In genomic region chr9:127224178-127224882, GRCh38 we compare ENCODE assay signal across 8 cellular contexts. TPM values are rescaled to one million over a fixed set of nuclear protein-coding genes. Genes with fewer than 3 reads are reported as not detected.
A peak's percentile ranks its signal among the peaks of the same experiment; 100 is the strongest.
DNase-seq lines count a peak whose midpoint lies in the region; ATAC-seq and TF ChIP-seq lines count a peak whose summit lies in the region.

No MANE protein-coding gene starts in this region.

- DNase-seq in NCI-H2107 treated with DMSO at 0.1 percent for 48 hours (lab: John Stamatoyannopoulos, UW; ENCODE audit: unreplicated experiment) (peak; percentile 29), WTC11 (ENCODE audit: low spot score) (peak; percentile 99), mammary epithelial cell (peak; percentile 72), iPS-NIHi7 (ENCODE audit: extremely low spot score) (peak; percentile 100), AML-193 (lab: John Stamatoyannopoulos, UW) (no peak)

- no peaks in the 10 kb centered on the region for H3K36me3 ChIP-seq in mammary epithelial cell (ENCODE audit: insufficient read depth, low read length)

- intact Hi-C loops in mammary epithelial cell (cut with micrococcal nuclease) = no loop called here

- H3K9ac ChIP-seq in mammary epithelial cell (ENCODE audit: insufficient read depth, low read length) = no peak overlapping the region

- no TSS peak for BruUV-seq in mammary epithelial cell (replicated peaks; lab: Mats Ljungman, UMichigan)

- in situ Hi-C loops in mammary epithelial cell (cut with MboI; ENCODE audit: low sequenced_read_pairs in 2 of 2) = no loop called here

- H3K27me3 ChIP-seq in mammary epithelial cell (ENCODE audit: insufficient read depth, low read length) = peaks cover 11% of the 10 kb centered on the region

- H3K4me2 ChIP-seq in mammary epithelial cell (ENCODE audit: insufficient read depth, low read depth, low read length) = peak overlapping the region; percentile 100

- H3K4me1 ChIP-seq in mammary epithelial cell (ENCODE audit: insufficient read depth, low read length) = peaks cover 12% of the 10 kb centered on the region

- CTCF ChIA-PET in WTC11 (lab: Charles Lee) (interaction anchor here (0.6 to 3.3 kb wide), 42 partner anchors 9 to 699 kb away, joined by 3 to 44 read pairs (median 4); partner anchors contain the start of genes ANGPTL2, RALGPS1, SLC2A8 and TOR2A), mammary epithelial cell (lab: Charles Lee; ENCODE audit: low non-redundant PET) (interaction anchor here (0.6 kb wide), 1 partner anchor 10 kb away, joined by 3 read pairs; no protein-coding TSS in a partner anchor)

- H3K36me3 Mint-ChIP-seq in WTC11 = no peaks in the 10 kb centered on the region

- no peaks in the 10 kb centered on the region for H3K9me3 Mint-ChIP-seq in WTC11

- H3K4me3 ChIP-seq in mammary epithelial cell (replicated peaks in 1 of 3; ENCODE audit: insufficient read depth in 1 of 3, low read depth in 2 of 3, low read length in 3 of 3) = peak overlapping the region; percentile 36 to 59 (median 52)
- peak overlapping the region; percentile 28 to 84 (median 70) for H3K4me3 ChIP-seq in skin epidermis

- H4K20me1 ChIP-seq in mammary epithelial cell (ENCODE audit: insufficient read depth, low read length) = no peaks in the 10 kb centered on the region

- TF ChIP-seq CTCF in WTC11 (IDR thresholded peaks at IDR 0.05) = no peak
- TF ChIP-seq CTCF in mammary epithelial cell (conservative IDR thresholded peaks at IDR 0.05 in 1 of 2, IDR thresholded peaks at IDR 0.05 in 1 of 2; ENCODE audit: extremely low read depth in 1 of 2, insufficient read depth in 1 of 2, low read depth in 1 of 2, low read length in 2 of 2) = peak in 1 of 2 donors; percentile 28

- H3K27ac Mint-ChIP-seq in WTC11 = peak overlapping the region; percentile 95

- peak overlapping the region; percentile 84 for H2AFZ ChIP-seq in mammary epithelial cell (ENCODE audit: low read depth, low read length)

- POLR2A ChIA-PET in WTC11 (lab: Charles Lee) = interaction anchor here (0.6 to 2.0 kb wide), 9 partner anchors 21 to 310 kb away, joined by 3 to 15 read pairs (median 4); partner anchors contain the start of genes ANGPTL2, LRSAM1, RALGPS1 and RPL12

- no peak overlapping the region for H3K27ac ChIP-seq in mammary epithelial cell (ENCODE audit: insufficient read depth, low read depth, low read length)
- peak overlapping the region in 17 of 21 experiments; percentile 14 to 79 (median 61) for H3K27ac ChIP-seq in skin epidermis

- dilution Hi-C loops in mammary epithelial cell (cut with HindIII; ENCODE audit: low sequenced_read_pairs) = no loop called here

- ATAC-seq in GM18519 (IDR thresholded peaks at IDR 0.05; ENCODE audit: low FRiP score, unreplicated experiment) (peak; percentile 26), HG02981 (IDR thresholded peaks at IDR 0.05; ENCODE audit: unreplicated experiment) (peak; percentile 55), WTC11 (peak; percentile 89)

- H3K79me2 ChIP-seq in mammary epithelial cell (ENCODE audit: insufficient read depth, low read length) = no peaks in the 10 kb centered on the region

- no peaks in the 10 kb centered on the region for H3K9me3 ChIP-seq in mammary epithelial cell (replicated peaks; ENCODE audit: insufficient read depth, low read length)

- H3K27me3 Mint-ChIP-seq in WTC11 (ENCODE audit: low read depth) = peaks cover 36% of the 10 kb centered on the region

- H3K4me1 Mint-ChIP-seq in WTC11 = peaks cover 20% of the 10 kb centered on the region

- peak overlapping the region; percentile 80 for H3K4me3 Mint-ChIP-seq in WTC11

- 6% methylated on average over 13 of the region's 56 CpGs for WGBS in mammary epithelial cell (ENCODE audit: low coverage, missing lambda C conversion rate)

TF ChIP-seq in WTC11, 78 proteins besides CTCF, POLR2A, EP300 and RAD21 (continues in another document):
- TF ChIP-seq ATF3 (CRISPR knock-in tag; conservative IDR thresholded peaks at IDR 0.05) (no peak), ZNF281 (CRISPR knock-in tag; IDR thresholded peaks at IDR 0.05) (no peak), MAX (CRISPR knock-in tag; IDR thresholded peaks at IDR 0.05) (peak; percentile 84), NR3C1 (CRISPR knock-in tag; conservative IDR thresholded peaks at IDR 0.05; ENCODE audit: low read depth) (no peak), HMGA2 (CRISPR knock-in tag; IDR thresholded peaks at IDR 0.05) (no peak), ESRRA (CRISPR knock-in tag; IDR thresholded peaks at IDR 0.05; ENCODE audit: borderline replicate concordance) (no peak), NFYB (CRISPR knock-in tag; conservative IDR thresholded peaks at IDR 0.05; ENCODE audit: low read depth) (no peak), ZNF532 (CRISPR knock-in tag; IDR thresholded peaks at IDR 0.05; ENCODE audit: borderline replicate concordance) (no peak)

RNA-seq across cellular contexts. Expression of gene GARNL3, which starts 40.2 kb away (rescaled TPM):
- total RNA-seq in WTC11 (2021) (17.8 to 22.4 TPM (median 20.3 TPM) in 3 replicates), mammary epithelial cell (1 to 10 TPM; 2.3 to 2.8 TPM)
- polyA plus RNA-seq in mammary epithelial cell = 0.26 TPM
- 4.4 TPM for polyA minus RNA-seq in mammary epithelial cell

Comparison
In these comparisons a context has a peak if more than half of its experiments do, and no peak if none do; other contexts are left out.
1. ATAC-seq: peak in every context shown above with its lines; median percentile 89 in WTC11; 55 in HG02981; 26 in GM18519.
2. DNase-seq: peak in NCI-H2107 treated with DMSO at 0.1 percent for 48 hours (single experiment), WTC11 (single experiment), mammary epithelial cell (single experiment) and iPS-NIHi7 (single experiment); none in AML-193 (0 of 2).